ENCODE assay signal across 14 cellular contexts in genomic region chr20:41476446-41476845, GRCh38.
DNase-seq lines count a peak whose midpoint lies in the region; ATAC-seq, FAIRE-seq and TF ChIP-seq lines count a peak whose summit lies in the region.
"Had no signal": no experiment of that assay in that cellular context is flagged by ENCODE, and none has a peak within 500 bp of the region (broad histone marks: within the 10 kb centered on the region; RNA-seq: fewer than 3 reads in every experiment).

No MANE protein-coding gene starts in this region.

- DNase-seq in DMS153 (lab: John Stamatoyannopoulos, UW), result peak; percentile 66
- DNase-seq in NCI-H345 (lab: John Stamatoyannopoulos, UW), result peak; percentile 66
- DNase-seq in pancreas, result no peak
- DNase-seq in GM13976 (ENCODE audit: low spot score), result no peak
- DNase-seq in NCI-H526 treated with DMSO at 0.1 percent for 48 hours (lab: John Stamatoyannopoulos, UW), result no peak
- DNase-seq: activated CD4-positive, alpha-beta T cell treated with anti-CD3 and anti-CD28 coated beads, Interleukin-2, amount 50 U/mL, for 48 hours; hippocampal formation; NCI-H187; stimulated activated CD4-positive, alpha-beta T cell treated with anti-CD3 and anti-CD28 coated beads, Interleukin-1b, Interleukin-23, amount 100 ng/mL, for 48 hours had no signal

- H3K36me3 ChIP-seq in ectodermal cell (ENCODE audit: control insufficient read depth, insufficient read depth, low read length), result peaks cover 14% of the 10 kb centered on the region
- H3K36me3 ChIP-seq in pancreas, result no peaks in the 10 kb centered on the region

- intact Hi-C loops in pancreas (cut with DNase I), result no loop called here

- no peak overlapping the region for H3K4me3 ChIP-seq in ectodermal cell (ENCODE audit: insufficient read depth, low read depth, low read length)
- H3K4me3 ChIP-seq in pancreas, result no peak overlapping the region
- H3K4me3 ChIP-seq: esophagus muscularis mucosa had no signal

- FAIRE-seq in pancreas (lab: Jason Lieb, UNC), result no peak
- FAIRE-seq: D721Med had no signal

- H3K9me3 ChIP-seq in ectodermal cell (ENCODE audit: control insufficient read depth, low read length) (no peaks in the 10 kb centered on the region), pancreas (no peaks in the 10 kb centered on the region)
- H3K9me3 ChIP-seq: esophagus muscularis mucosa had no signal

- TF ChIP-seq CTCF in pancreas (IDR thresholded peaks at IDR 0.05), result no peak
- TF ChIP-seq CTCF in GM13976 (IDR thresholded peaks at IDR 0.05; ENCODE audit: borderline replicate concordance, control extremely low read depth, extremely low read depth, insufficient read depth, missing control alignments), result no peak

- WGBS in ectodermal cell, 2 experiments, result no CpG with 5 or more reads among the region's 1 CpG
- WGBS in pancreas, 2 donors, result 85 to 89% methylated on average over 1 of the region's 1 CpG

- H3K27ac ChIP-seq in ectodermal cell (ENCODE audit: insufficient read depth, low read depth, low read length, poor library complexity, severe bottlenecking) (peak overlapping the region; percentile 66), pancreas (peak overlapping the region in 3 of 4 donors; percentile 49 to 87 (median 67))

- ATAC-seq in pancreas, result peak; percentile 15 to 49 (median 38)
- no peak for ATAC-seq in HG03159 (IDR thresholded peaks at IDR 0.05; ENCODE audit: unreplicated experiment)
- ATAC-seq in GM18909 (IDR thresholded peaks at IDR 0.05; ENCODE audit: poor library complexity, unreplicated experiment), result no peak

- no peaks in the 10 kb centered on the region for H3K27me3 ChIP-seq in ectodermal cell (ENCODE audit: control insufficient read depth, insufficient read depth, low read length, poor library complexity, severe bottlenecking)
- H3K27me3 ChIP-seq in pancreas, result no peaks in the 10 kb centered on the region
- H3K27me3 ChIP-seq: esophagus muscularis mucosa had no signal

- in situ Hi-C loops in GM13976 (cut with MboI; ENCODE audit: low sequenced_read_pairs, unreplicated experiment), result no loop called here

- H3K4me1 ChIP-seq in ectodermal cell (ENCODE audit: control insufficient read depth, insufficient read depth, low read length), result peaks cover 7% of the 10 kb centered on the region
- peaks cover 13 to 27% (median 25%) of the 10 kb centered on the region in 3 donors for H3K4me1 ChIP-seq in pancreas

Comparison
In these comparisons a context has a peak if more than half of its experiments do, and no peak if none do; other contexts are left out.
1. DNase-seq: peak in DMS153 (single experiment) and NCI-H345 (single experiment); none in pancreas (0 of 6), GM13976 (single experiment) and NCI-H526 treated with DMSO at 0.1 percent for 48 hours (single experiment).
2. ATAC-seq: peak in pancreas (4 of 4); none in HG03159 (single experiment) and GM18909 (single experiment).